Comparison of ENCODE assay signal across 9 cellular contexts in the genomic region with DNA sequence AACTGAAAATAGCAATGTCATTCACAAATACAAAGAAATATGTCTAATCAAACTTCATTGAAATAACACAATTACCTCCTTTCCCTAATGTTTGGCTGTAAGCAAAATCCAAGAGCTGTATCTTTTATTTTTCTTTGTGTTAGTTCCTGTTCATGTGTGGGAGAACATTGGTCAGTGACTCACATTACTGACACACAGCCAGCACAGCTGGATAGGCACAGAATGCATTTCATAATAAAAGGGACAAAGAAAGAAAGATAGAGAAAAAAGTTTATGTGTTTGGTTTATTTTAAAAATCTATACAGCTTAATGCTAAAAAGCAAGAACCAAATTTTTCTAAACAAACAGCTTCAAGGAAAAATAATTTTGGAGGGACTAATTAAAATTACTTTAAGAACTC.
DNase-seq lines count a peak whose midpoint lies in the region; TF ChIP-seq lines count a peak whose summit lies in the region.
"Had no signal": no experiment of that assay in that cellular context is flagged by ENCODE, and none has a peak within 500 bp of the region (broad histone marks: within the 10 kb centered on the region; RNA-seq: fewer than 3 reads in every experiment).

No MANE protein-coding gene starts in this region.

- H3K9me3 ChIP-seq in breast epithelium, result no peaks in the 10 kb centered on the region

- TF ChIP-seq RAD21 in Ishikawa (IDR thresholded peaks at IDR 0.05; ENCODE audit: low read depth), result no peak

- intact Hi-C loops in breast epithelium (cut with DNase I; ENCODE audit: low total_unique reads), result no loop called here
- intact Hi-C loops in activated naive CD4-positive, alpha-beta T cell treated with anti-CD3 and anti-CD28 coated beads for 36 hours (cut with micrococcal nuclease), result no loop called here

- H3K27me3 ChIP-seq in breast epithelium, result no peaks in the 10 kb centered on the region
- H3K27me3 ChIP-seq in H7 (ENCODE audit: control insufficient read depth, insufficient read depth, low read length), result no peaks in the 10 kb centered on the region

- in situ Hi-C loops in GM13976 (cut with MboI; ENCODE audit: low sequenced_read_pairs, unreplicated experiment), result no loop called here

- H3K4me3 ChIP-seq in breast epithelium, result peak overlapping the region; percentile 15 to 25 (median 23)
- no peak overlapping the region for H3K4me3 ChIP-seq in H7 (ENCODE audit: insufficient read depth, low read depth, low read length)

- H3K9me3 Mint-ChIP-seq in activated naive CD4-positive, alpha-beta T cell treated with anti-CD3 and anti-CD28 coated beads for 36 hours, result no peaks in the 10 kb centered on the region

- peaks cover 3% of the 10 kb centered on the region for H3K27me3 Mint-ChIP-seq in activated naive CD4-positive, alpha-beta T cell treated with anti-CD3 and anti-CD28 coated beads for 36 hours (ENCODE audit: low read depth)

- no peak for TF ChIP-seq POLR2A in breast epithelium (IDR thresholded peaks at IDR 0.05)

- DNase-seq in breast epithelium (ENCODE audit: low spot score in 2 of 2) (peak in 1 of 2 donors; percentile 34), kidney glomerular epithelial cell (lab: John Stamatoyannopoulos, UW) (peak; percentile 70), superior temporal gyrus (ENCODE audit: extremely low spot score) (peak; percentile 68), H7 (no peak), GM13976 (ENCODE audit: low spot score) (no peak), SHP77 treated with DMSO at 0.1 percent for 48 hours (lab: John Stamatoyannopoulos, UW) (no peak)
- DNase-seq in activated naive CD4-positive, alpha-beta T cell treated with anti-CD3 and anti-CD28 coated beads for 36 hours, result no peak
- DNase-seq: NCI-H2227 treated with DMSO at 0.1 percent for 48 hours had no signal

- CTCF ChIA-PET in activated naive CD4-positive, alpha-beta T cell treated with anti-CD3 and anti-CD28 coated beads for 36 hours (lab: Charles Lee), result no interaction called here

- H3K4me3 Mint-ChIP-seq in activated naive CD4-positive, alpha-beta T cell treated with anti-CD3 and anti-CD28 coated beads for 36 hours, result no peak overlapping the region

- no peak for TF ChIP-seq CTCF in breast epithelium (IDR thresholded peaks at IDR 0.05)
- no peak for TF ChIP-seq CTCF in GM13976 (IDR thresholded peaks at IDR 0.05; ENCODE audit: borderline replicate concordance, control extremely low read depth, extremely low read depth, insufficient read depth, missing control alignments)

- no peak overlapping the region for H3K27ac Mint-ChIP-seq in activated naive CD4-positive, alpha-beta T cell treated with anti-CD3 and anti-CD28 coated beads for 36 hours

- peak; percentile 54; the same call in 1 of the 2 replicates for TF ChIP-seq EP300 in Ishikawa (IDR thresholded peaks at IDR 0.05; ENCODE audit: borderline replicate concordance)

- H3K27ac ChIP-seq in breast epithelium, result peak overlapping the region; percentile 68 to 80

- H3K36me3 Mint-ChIP-seq in activated naive CD4-positive, alpha-beta T cell treated with anti-CD3 and anti-CD28 coated beads for 36 hours (ENCODE audit: low read depth), result no peaks in the 10 kb centered on the region

- no peaks in the 10 kb centered on the region for H3K4me1 ChIP-seq in breast epithelium

- H3K4me1 Mint-ChIP-seq in activated naive CD4-positive, alpha-beta T cell treated with anti-CD3 and anti-CD28 coated beads for 36 hours (ENCODE audit: low read depth), result no peaks in the 10 kb centered on the region

- H3K36me3 ChIP-seq in breast epithelium (no peaks in the 10 kb centered on the region), H7 (replicated peaks; ENCODE audit: control insufficient read depth, insufficient read depth, low read length) (no peaks in the 10 kb centered on the region)

TF ChIP-seq in Ishikawa, 13 proteins besides CTCF, POLR2A, EP300 and RAD21:
- TF ChIP-seq NFIC (IDR thresholded peaks at IDR 0.05) (peak; percentile 83), TEAD4 (IDR thresholded peaks at IDR 0.05) (no peak), TCF12 (IDR thresholded peaks at IDR 0.05; ENCODE audit: low read depth) (peak; percentile 64), FOXM1 (IDR thresholded peaks at IDR 0.05; ENCODE audit: borderline replicate concordance, low read depth) (peak; percentile 41; the same call in 1 of the 2 replicates)
TF ChIP-seq in Ishikawa: peak in this region for 3.

Comparison
In these comparisons a context has a peak if more than half of its experiments do, and no peak if none do; other contexts are left out.
1. DNase-seq: peak in kidney glomerular epithelial cell (single experiment) and superior temporal gyrus (single experiment); none in H7 (single experiment), GM13976 (single experiment), SHP77 treated with DMSO at 0.1 percent for 48 hours (single experiment) and activated naive CD4-positive, alpha-beta T cell treated with anti-CD3 and anti-CD28 coated beads for 36 hours (single experiment).